26 cellular contexts compared by ENCODE assay signal in the genomic region with DNA sequence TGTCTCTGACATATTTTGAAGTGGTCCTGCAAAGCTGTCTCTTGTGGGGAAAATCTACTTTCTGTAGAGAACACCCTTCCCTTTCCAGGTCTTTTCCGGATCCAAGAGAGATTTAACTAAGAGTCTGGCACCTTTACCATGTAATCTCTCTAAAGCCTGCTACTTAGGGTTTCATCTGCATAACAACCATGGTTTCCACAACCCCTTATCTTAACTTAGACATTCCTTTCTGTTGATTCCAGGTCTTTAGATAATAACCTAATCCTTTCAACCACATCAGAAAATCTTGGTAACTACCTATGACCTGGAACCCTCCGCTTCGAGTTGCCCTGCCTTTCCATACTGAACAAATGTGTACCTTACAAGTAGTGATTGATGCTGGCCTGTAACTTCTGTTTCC.
"Had no signal": no experiment of that assay in that cellular context is flagged by ENCODE, and none has a peak within 500 bp of the region (broad histone marks: within the 10 kb centered on the region; RNA-seq: fewer than 3 reads in every experiment).

No MANE protein-coding gene starts in this region.

- FAIRE-seq: endothelial cell of umbilical vein, frontal cortex, kidney, pancreas, small intestine had no signal

- H3K9me3 ChIP-seq: colonic mucosa, esophagus squamous epithelium, neutrophil, pancreas, right lobe of liver, transverse colon, upper lobe of right lung, uterus had no signal

- DNase-seq: colonic mucosa; effector CD8-positive, alpha-beta T cell; esophagus squamous epithelium; kidney; mesenchymal stem cell; naive thymus-derived CD8-positive, alpha-beta T cell; pancreas; retina; right lobe of liver; small intestine; stimulated activated CD4-positive, alpha-beta T cell treated with anti-CD3 and anti-CD28 coated beads, Interleukin-12 subunit alpha, Interleukin-12 subunit beta, amount 100 ng/mL, for 4 hours; stimulated activated CD4-positive, alpha-beta T cell treated with anti-CD3 and anti-CD28 coated beads, Interleukin-1b, Interleukin-23, amount 100 ng/mL, for 48 hours; stimulated activated CD4-positive, alpha-beta T cell treated with anti-CD3 and anti-CD28 coated beads, Interleukin-4, amount 100 ng/mL, for 1 hour; stimulated activated CD8-positive, alpha-beta memory T cell treated with anti-CD3 and anti-CD28 coated beads, Interleukin-4, amount 100 ng/mL, for 48 hours; stimulated activated naive CD4-positive, alpha-beta T cell; stimulated activated naive CD8-positive, alpha-beta T cell treated with anti-CD3 and anti-CD28 coated beads, Interleukin-15, amount 100 ng/mL, for 72 hours; transverse colon; upper lobe of right lung; uterus had no signal

- H3K36me3 ChIP-seq: colonic mucosa, esophagus squamous epithelium, neutrophil, pancreas, right lobe of liver, suprapubic skin, transverse colon, upper lobe of right lung, uterus had no signal

- ATAC-seq: left lobe of liver; naive thymus-derived CD8-positive, alpha-beta T cell; pancreas; right lobe of liver; stimulated activated naive CD8-positive, alpha-beta T cell treated with anti-CD3 and anti-CD28 coated beads, Interleukin-15, amount 100 ng/mL, for 72 hours; upper lobe of right lung had no signal

- H3K4me3 ChIP-seq: colonic mucosa, esophagus squamous epithelium, pancreas, right lobe of liver, suprapubic skin, transverse colon, upper lobe of right lung, uterus had no signal

- H3K36me3 Mint-ChIP-seq: naive thymus-derived CD8-positive, alpha-beta T cell had no signal

- H3K27me3 ChIP-seq: colonic mucosa, esophagus squamous epithelium, neutrophil, pancreas, right lobe of liver, suprapubic skin, transverse colon, upper lobe of right lung, uterus had no signal

- H3K27me3 Mint-ChIP-seq: dendritic cell treated with granulocyte-macrophage colony-stimulating factor and Interleukin-4, amounts not matched to agents 40 ng/mL and 50 ng/mL, for 4 days had no signal

- H3K4me1 Mint-ChIP-seq: neural crest cell had no signal

- H3K27ac ChIP-seq: colonic mucosa, esophagus squamous epithelium, neutrophil, pancreas, right lobe of liver, suprapubic skin, transverse colon, upper lobe of right lung, uterus had no signal

- H3K4me3 Mint-ChIP-seq: dendritic cell treated with granulocyte-macrophage colony-stimulating factor and Interleukin-4, amounts not matched to agents 40 ng/mL and 50 ng/mL, for 4 days; naive thymus-derived CD8-positive, alpha-beta T cell; neural crest cell; stimulated activated naive CD8-positive, alpha-beta T cell treated with anti-CD3 and anti-CD28 coated beads, Interleukin-15, amount 100 ng/mL, for 72 hours had no signal

- H3K4me1 ChIP-seq: colonic mucosa, esophagus squamous epithelium, pancreas, right lobe of liver, suprapubic skin, transverse colon, upper lobe of right lung, uterus had no signal

- H3K27ac Mint-ChIP-seq: dendritic cell treated with granulocyte-macrophage colony-stimulating factor and Interleukin-4, amounts not matched to agents 40 ng/mL and 50 ng/mL, for 4 days; naive thymus-derived CD8-positive, alpha-beta T cell; stimulated activated naive CD8-positive, alpha-beta T cell treated with anti-CD3 and anti-CD28 coated beads, Interleukin-15, amount 100 ng/mL, for 72 hours had no signal
